In the genomic region with DNA sequence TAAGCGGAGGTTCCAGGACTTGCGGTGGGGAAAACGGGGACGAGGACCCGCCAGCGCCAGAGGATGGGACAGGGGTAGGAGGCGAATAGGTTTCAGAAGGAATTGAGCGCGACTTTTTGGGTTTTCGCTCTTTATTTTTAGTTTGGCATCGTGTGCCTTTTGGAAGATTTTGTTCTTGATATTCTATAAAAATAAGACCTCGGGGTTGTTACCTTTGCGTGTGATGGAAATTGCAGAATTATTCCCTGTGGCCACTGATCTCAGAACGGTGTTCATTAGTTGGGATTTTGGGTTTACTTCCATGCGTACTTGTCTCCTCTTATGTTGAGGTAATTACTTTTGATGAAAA, we compare ENCODE assay signal across 9 cellular contexts. TPM values are rescaled to one million over a fixed set of nuclear protein-coding genes. Genes with fewer than 3 reads are reported as not detected.
DNase-seq lines count a peak whose midpoint lies in the region; ATAC-seq, FAIRE-seq and TF ChIP-seq lines count a peak whose summit lies in the region.
"Had no signal": no experiment of that assay in that cellular context is flagged by ENCODE, and none has a peak within 500 bp of the region (broad histone marks: within the 10 kb centered on the region; RNA-seq: fewer than 3 reads in every experiment).

No MANE protein-coding gene starts in this region.

- no peaks in the 10 kb centered on the region for H3K36me3 ChIP-seq in CD8-positive, alpha-beta T cell (ENCODE audit: insufficient read depth, low read length)
- peaks cover under 1% of the 10 kb centered on the region; the same call in 1 of the 2 replicates for H3K36me3 ChIP-seq in PC-3 (ENCODE audit: low read depth, low read length)
- no peaks in the 10 kb centered on the region for H3K36me3 ChIP-seq in endothelial cell of umbilical vein (ENCODE audit: control insufficient read depth in 2 of 2, extremely low read depth in 1 of 2, insufficient read depth in 2 of 2, low read length in 2 of 2)
- peaks cover under 1% of the 10 kb centered on the region for H3K36me3 ChIP-seq in osteoblast (ENCODE audit: insufficient read depth, low read length)

- H3K9ac ChIP-seq in PC-3 (ENCODE audit: low read length) (peak overlapping the region; percentile 94), endothelial cell of umbilical vein (replicated peaks; ENCODE audit: extremely low read depth, insufficient read depth, low read length) (no peak overlapping the region)

- no peak for ATAC-seq in CD8-positive, alpha-beta T cell
- ATAC-seq in PC-3 (peak; percentile 3; the same call in 1 of the 2 replicates), HG03457 (IDR thresholded peaks at IDR 0.05; ENCODE audit: unreplicated experiment) (no peak), GM18870 (IDR thresholded peaks at IDR 0.05; ENCODE audit: unreplicated experiment) (no peak)

- intact Hi-C loops in CD8-positive, alpha-beta T cell (cut with DNase I, micrococcal nuclease): loop anchor here (5.0 to 10.0 kb wide), 5 partner anchors 377 to 1956 kb away; a partner anchor contains a TSS
- intact Hi-C loops in PC-3 (cut with micrococcal nuclease): loop anchor here (2.0 to 5.0 kb wide), 2 partner anchors 71 to 229 kb away; a partner anchor contains a TSS
- intact Hi-C loops in endothelial cell of umbilical vein (cut with micrococcal nuclease): loop anchor here (2.0 to 10.0 kb wide), 3 partner anchors 71 to 317 kb away; a partner anchor contains a TSS

- no peaks in the 10 kb centered on the region for H3K9me3 ChIP-seq in CD8-positive, alpha-beta T cell (ENCODE audit: low read length)
- H3K9me3 ChIP-seq in PC-3 (ENCODE audit: low read length) (no peaks in the 10 kb centered on the region), endothelial cell of umbilical vein (replicated peaks; ENCODE audit: control insufficient read depth, insufficient read depth, low read length) (no peaks in the 10 kb centered on the region), osteoblast (ENCODE audit: low read depth, low read length) (no peaks in the 10 kb centered on the region)

- peaks cover 16% of the 10 kb centered on the region for H3K4me1 ChIP-seq in CD8-positive, alpha-beta T cell (ENCODE audit: insufficient read depth, low read length)
- H3K4me1 ChIP-seq in PC-3 (ENCODE audit: insufficient read depth, low read length) (peaks cover 23% of the 10 kb centered on the region), endothelial cell of umbilical vein (ENCODE audit: control insufficient read depth, extremely low read depth, insufficient read depth, low read length) (peaks cover 28% of the 10 kb centered on the region), osteoblast (ENCODE audit: insufficient read depth, low read length) (peaks cover 24% of the 10 kb centered on the region)

- FAIRE-seq in endothelial cell of umbilical vein (lab: Jason Lieb, UNC): no peak

- TF ChIP-seq POLR2A in endothelial cell of umbilical vein (IDR thresholded peaks at IDR 0.05; ENCODE audit: low read depth, low read length) (no peak), erythroblast (IDR thresholded peaks at IDR 0.05; ENCODE audit: low read length) (no peak)

- H3K27ac ChIP-seq in CD8-positive, alpha-beta T cell (ENCODE audit: low read depth, low read length): peak overlapping the region; percentile 52
- H3K27ac ChIP-seq in PC-3 (ENCODE audit: low read length) (0 out of 2 replicates have a peak overlapping the region, but pooled peaks have one; percentile 64), endothelial cell of umbilical vein (ENCODE audit: insufficient read depth, low read depth, low read length) (no peak overlapping the region), osteoblast (ENCODE audit: low read depth, low read length) (no peak overlapping the region), caudate nucleus (ENCODE audit: low read depth, low read length) (no peak overlapping the region)

- no peaks in the 10 kb centered on the region for H3K9me3 Mint-ChIP-seq in CD8-positive, alpha-beta T cell

- H2AFZ ChIP-seq in PC-3 (ENCODE audit: low read length) (peak overlapping the region; percentile 96), endothelial cell of umbilical vein (ENCODE audit: low read depth, low read length) (peak overlapping the region; percentile 69), osteoblast (ENCODE audit: low read length) (peak overlapping the region; percentile 85)

- H3K4me2 ChIP-seq in PC-3 (ENCODE audit: low read length): peak overlapping the region; percentile 90
- peak overlapping the region; percentile 75 for H3K4me2 ChIP-seq in endothelial cell of umbilical vein (ENCODE audit: insufficient read depth, low read length)
- peak overlapping the region; percentile 79 for H3K4me2 ChIP-seq in osteoblast (ENCODE audit: insufficient read depth, low read length)

- H3K4me3 ChIP-seq in CD8-positive, alpha-beta T cell (ENCODE audit: low read depth, low read length): peak overlapping the region; percentile 63
- H3K4me3 ChIP-seq in PC-3 (ENCODE audit: low read length): peak overlapping the region; percentile 84
- H3K4me3 ChIP-seq in endothelial cell of umbilical vein (replicated peaks in 1 of 3; ENCODE audit: insufficient read depth in 1 of 3, low read depth in 1 of 3, low read length in 3 of 3): peak overlapping the region; percentile 58 to 97 (median 94)
- peak overlapping the region; percentile 91 for H3K4me3 ChIP-seq in osteoblast (ENCODE audit: insufficient read depth, low read length)

- H3K79me2 ChIP-seq in PC-3 (ENCODE audit: low read length): peaks cover 33% of the 10 kb centered on the region
- H3K79me2 ChIP-seq in endothelial cell of umbilical vein (ENCODE audit: control insufficient read depth, insufficient read depth, low read length): peaks cover 23% of the 10 kb centered on the region
- peaks cover 35% of the 10 kb centered on the region for H3K79me2 ChIP-seq in osteoblast (ENCODE audit: insufficient read depth, low read length)

- H3K27me3 ChIP-seq in CD8-positive, alpha-beta T cell (ENCODE audit: insufficient read depth, low read length): no peaks in the 10 kb centered on the region
- H3K27me3 ChIP-seq in PC-3 (ENCODE audit: low read length) (no peaks in the 10 kb centered on the region), endothelial cell of umbilical vein (ENCODE audit: control insufficient read depth in 2 of 2, insufficient read depth in 2 of 2, low read length in 2 of 2) (peaks cover 8 to 9% of the 10 kb centered on the region in 2 experiments), osteoblast (ENCODE audit: insufficient read depth, low read length) (peaks cover 6% of the 10 kb centered on the region)

- dilution Hi-C loops in endothelial cell of umbilical vein (cut with MboI; ENCODE audit: extremely low pct_ligation_motif_present, low sequenced_read_pairs): no loop called here

- BruUV-seq in PC-3 (replicated peaks; lab: Mats Ljungman, UMichigan): no TSS peak
- BruUV-seq in endothelial cell of umbilical vein (replicated peaks; lab: Mats Ljungman, UMichigan): no TSS peak

- POLR2A ChIA-PET in CD8-positive, alpha-beta T cell (lab: Charles Lee): interaction anchor here (0.6 kb wide), 1 partner anchor 72 kb away, joined by 3 read pairs; a partner anchor contains a TSS
- POLR2A ChIA-PET in PC-3 (lab: Charles Lee; ENCODE audit: unreplicated experiment) (no interaction called here), endothelial cell of umbilical vein (lab: Charles Lee) (interaction anchor here (0.6 to 0.7 kb wide), 2 partner anchors 8 to 61 kb away, joined by 5 to 6 read pairs; no protein-coding TSS in a partner anchor)

- CTCF ChIA-PET in CD8-positive, alpha-beta T cell (lab: Charles Lee): no interaction called here
- CTCF ChIA-PET in PC-3 (lab: Charles Lee): interaction anchor here (0.6 to 1.1 kb wide), 6 partner anchors 54 to 307 kb away, joined by 3 to 9 read pairs (median 4); no protein-coding TSS in a partner anchor
- CTCF ChIA-PET in endothelial cell of umbilical vein (lab: Charles Lee): interaction anchor here (0.7 to 1.5 kb wide), 6 partner anchors 10 to 216 kb away, joined by 3 to 5 read pairs (median 4); a partner anchor contains a TSS

- H3K4me3 Mint-ChIP-seq in CD8-positive, alpha-beta T cell: peak overlapping the region; percentile 96

- H4K20me1 ChIP-seq in PC-3 (ENCODE audit: low read length): no peaks in the 10 kb centered on the region
- H4K20me1 ChIP-seq in endothelial cell of umbilical vein (replicated peaks; ENCODE audit: control insufficient read depth, extremely low read depth, insufficient read depth, low read length): no peaks in the 10 kb centered on the region
- H4K20me1 ChIP-seq in osteoblast (ENCODE audit: insufficient read depth, low read length): no peaks in the 10 kb centered on the region

- H3K9me2 ChIP-seq in PC-3 (replicated peaks; ENCODE audit: low read length): no peaks in the 10 kb centered on the region

- no peaks in the 10 kb centered on the region for H3F3A ChIP-seq in PC-3 (ENCODE audit: low read length, unreplicated experiment)

- H3K27ac Mint-ChIP-seq in CD8-positive, alpha-beta T cell: peak overlapping the region; percentile 93

- peaks cover 6% of the 10 kb centered on the region for H3K27me3 Mint-ChIP-seq in CD8-positive, alpha-beta T cell (ENCODE audit: low read depth)

- DNase-seq in CD8-positive, alpha-beta T cell: no peak
- DNase-seq in PC-3 (no peak), endothelial cell of umbilical vein (ENCODE audit: low read depth, low spot score) (no peak), osteoblast (ENCODE audit: insufficient read length, low spot score, missing footprints) (no peak), caudate nucleus (lab: John Stamatoyannopoulos, UW) (no peak), erythroblast (lab: John Stamatoyannopoulos, UW) (no peak)

- peaks cover 12% of the 10 kb centered on the region for H3K36me3 Mint-ChIP-seq in CD8-positive, alpha-beta T cell

- H3K4me1 Mint-ChIP-seq in CD8-positive, alpha-beta T cell (ENCODE audit: low read depth): peaks cover 30% of the 10 kb centered on the region

- TF ChIP-seq CTCF in CD8-positive, alpha-beta T cell (IDR thresholded peaks at IDR 0.05): no peak
- no peak for TF ChIP-seq CTCF in PC-3 (conservative IDR thresholded peaks at IDR 0.05; ENCODE audit: low read depth, low read length)
- TF ChIP-seq CTCF in endothelial cell of umbilical vein (IDR thresholded peaks at IDR 0.05; ENCODE audit: extremely low read depth in 1 of 2, insufficient read depth in 1 of 2, low read depth in 1 of 2, low read length in 2 of 2): no peak
- TF ChIP-seq CTCF in osteoblast (IDR thresholded peaks at IDR 0.05; ENCODE audit: extremely low read depth, low read depth, low read length): no peak

- H3K9me1 ChIP-seq in endothelial cell of umbilical vein (replicated peaks; ENCODE audit: control insufficient read depth, extremely low read depth, insufficient read depth, low read length): no peaks in the 10 kb centered on the region

RNA-seq across cellular contexts. Expression of a gene that starts 0.5 kb away (rescaled TPM):
- 10 to 100 TPM; 21.9 to 23.8 TPM for total RNA-seq in CD8-positive, alpha-beta T cell
- total RNA-seq in PC-3 (2014; rRNA removed) (40.9 and 62.6 TPM in 2 replicates), endothelial cell of umbilical vein (46.3 and 47.5 TPM in 2 replicates), osteoblast (45.7 and 51.4 TPM in 2 replicates)
- polyA plus RNA-seq in endothelial cell of umbilical vein: 51.7 and 55.3 TPM in 2 replicates
- polyA plus RNA-seq in endothelial cell of umbilical vein (2011; cell fraction: cytosol; rRNA removed): 24.5 and 33.6 TPM in 2 replicates
- polyA plus RNA-seq in endothelial cell of umbilical vein (2011; cell fraction: nucleus; rRNA removed): 427 and 466 TPM in 2 replicates
- 27.9 and 41.4 TPM in 2 replicates for polyA plus RNA-seq in endothelial cell of umbilical vein (2012)
- 42.1 and 75.4 TPM in 2 replicates for polyA minus RNA-seq in endothelial cell of umbilical vein
- polyA minus RNA-seq in endothelial cell of umbilical vein (2011; cell fraction: cytosol; rRNA and poly(A)+ RNA removed): 32.0 TPM
- polyA minus RNA-seq in endothelial cell of umbilical vein (2011; cell fraction: nucleus; rRNA and poly(A)+ RNA removed): 102 and 216 TPM in 2 replicates

RNA-seq across cellular contexts. Expression of a gene that starts 30.4 kb away (rescaled TPM):
- not detected for total RNA-seq in CD8-positive, alpha-beta T cell
- total RNA-seq in PC-3 (2014; rRNA removed) (not detected in 2 replicates), endothelial cell of umbilical vein (not detected in 2 replicates), osteoblast (not detected in 2 replicates)
- polyA plus RNA-seq in endothelial cell of umbilical vein: not detected in 2 replicates
- not detected in 2 replicates for polyA plus RNA-seq in endothelial cell of umbilical vein (2011; cell fraction: cytosol; rRNA removed)
- not detected in 2 replicates for polyA plus RNA-seq in endothelial cell of umbilical vein (2011; cell fraction: nucleus; rRNA removed)
- polyA plus RNA-seq in endothelial cell of umbilical vein (2012): not detected in 2 replicates
- not detected in 2 replicates for polyA minus RNA-seq in endothelial cell of umbilical vein
- not detected for polyA minus RNA-seq in endothelial cell of umbilical vein (2011; cell fraction: cytosol; rRNA and poly(A)+ RNA removed)
- not detected in 2 replicates for polyA minus RNA-seq in endothelial cell of umbilical vein (2011; cell fraction: nucleus; rRNA and poly(A)+ RNA removed)
- total RNA-seq: T-helper 2 cell treated with Interferon-gamma antibody and Interleukin-4, amounts not matched to agents 100 ng/mL and 5 ng/mL, for 36 hours had no signal

Comparison
In these comparisons a context has a peak if more than half of its experiments do, and no peak if none do; other contexts are left out.
1. H3K27ac ChIP-seq: peak in CD8-positive, alpha-beta T cell (single experiment) and PC-3 (single experiment); none in endothelial cell of umbilical vein (single experiment), osteoblast (single experiment) and caudate nucleus (single experiment).
2. Peak in every context shown above with its lines, with median percentiles within 50 percentile points of each other: H3K4me3 ChIP-seq, H2AFZ ChIP-seq and H3K4me2 ChIP-seq.